In the genomic region with DNA sequence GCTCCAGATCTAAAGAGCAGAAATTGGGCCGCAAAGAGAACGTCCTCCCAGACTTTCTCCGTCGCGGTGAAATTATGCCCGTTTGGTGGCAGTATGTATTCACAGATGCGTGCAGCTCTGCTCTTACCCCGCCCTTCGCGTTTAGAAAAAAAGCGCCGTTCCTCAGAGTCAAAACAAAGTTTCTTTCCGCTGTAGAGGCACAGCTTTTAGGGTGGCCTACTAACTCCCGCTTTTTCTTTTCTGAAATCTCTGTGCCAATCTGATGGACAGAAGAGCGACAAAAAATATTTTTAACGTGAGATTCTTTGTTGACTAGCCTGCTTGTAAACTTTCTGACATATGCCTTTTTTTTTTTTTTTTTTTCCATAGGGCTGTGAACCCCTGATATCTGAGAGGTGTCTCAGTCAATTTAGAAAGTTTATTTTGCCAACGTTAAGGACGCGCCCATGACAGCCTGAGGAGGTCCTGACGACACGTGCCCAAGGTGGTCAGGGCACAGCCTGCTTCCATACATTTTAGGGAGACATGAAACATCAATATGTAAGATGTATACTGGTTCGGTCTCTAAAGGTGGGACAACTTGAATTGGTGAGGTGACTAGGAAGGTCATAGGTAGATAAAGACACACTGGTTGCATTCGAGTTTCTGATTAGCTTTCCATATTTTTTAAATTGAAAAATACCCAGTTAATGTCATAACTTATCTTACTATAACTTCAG, we compare ENCODE assay signal across 8 cellular contexts. TPM values are rescaled to one million over a fixed set of nuclear protein-coding genes. Genes with fewer than 3 reads are reported as not detected.
DNase-seq lines count a peak whose midpoint lies in the region; ATAC-seq, FAIRE-seq and TF ChIP-seq lines count a peak whose summit lies in the region.
"Not testable (repeated sequence)": the region's sequence is repeated elsewhere in the genome, so short reads cannot be mapped to it uniquely, and the experiment has no call there.

No MANE protein-coding gene starts in this region.

- POLR2A ChIA-PET in A549 (lab: Yijun Ruan, JAX), result not testable (repeated sequence)

- H3K27me3 ChIP-seq in psoas muscle (ENCODE audit: insufficient read depth in 3 of 3, low read length in 2 of 3), result not testable (repeated sequence)

- TF ChIP-seq POLR2A in A549 (IDR thresholded peaks at IDR 0.05; ENCODE audit: low read length), result not testable (repeated sequence)

- intact Hi-C loops in left cardiac atrium (cut with DNase I); psoas muscle (cut with DNase I): not testable (repeated sequence)

- CTCF ChIA-PET in A549 (lab: Yijun Ruan, JAX), result not testable (repeated sequence)

- peak; percentile 56 for FAIRE-seq in A549 (lab: Jason Lieb, UNC)

- ATAC-seq in A549 (peak; percentile 51 to 69), GM18870 (IDR thresholded peaks at IDR 0.05; ENCODE audit: unreplicated experiment) (peak; percentile 56), HG02938 (IDR thresholded peaks at IDR 0.05; ENCODE audit: unreplicated experiment) (peak; percentile 40), left cardiac atrium (peak; percentile 64 to 78), psoas muscle (peak; percentile 71 to 76 (median 74))

- peak overlapping the region; percentile 50 to 82; a peak in 4 of 6 replicates for H3K27ac ChIP-seq in A549
- H3K27ac ChIP-seq in psoas muscle, result peak overlapping the region; percentile 68

- H3K4me2 ChIP-seq in A549, result peak overlapping the region; percentile 72

- not testable (repeated sequence) for TF ChIP-seq CTCF in A549 (IDR thresholded peaks at IDR 0.05); psoas muscle (IDR thresholded peaks at IDR 0.05)

- not testable (repeated sequence) for H3K9me3 ChIP-seq in A549, psoas muscle

- H3K4me1 ChIP-seq in A549, result peaks cover 15% of the 10 kb centered on the region
- peaks cover 20% of the 10 kb centered on the region for H3K4me1 ChIP-seq in psoas muscle

- H3K4me3 ChIP-seq in A549 (peak overlapping the region; percentile 40), psoas muscle (peak overlapping the region; percentile 60)

- not testable (repeated sequence) for TF ChIP-seq RAD21 in A549 (conservative IDR thresholded peaks at IDR 0.05 in 1 of 2, IDR thresholded peaks at IDR 0.05 in 1 of 2)

- not testable (repeated sequence) for TF ChIP-seq EP300 in A549 (IDR thresholded peaks at IDR 0.05)

- H3K36me3 ChIP-seq in psoas muscle (ENCODE audit: insufficient read depth in 1 of 2, low read depth in 1 of 2), result not testable (repeated sequence)

- 15% methylated on average over 6 of the region's 23 CpGs for WGBS in A549 (ENCODE audit: missing lambda C conversion rate)
- 2 to 6% (median 5%) methylated on average over 7 of the region's 23 CpGs for WGBS in psoas muscle, 3 donors

- DNase-seq in A549 (ENCODE audit: low read depth in 1 of 2, low spot score in 1 of 2) (peak in 1 of 2 experiments; percentile 45), MV-4-11 (lab: John Stamatoyannopoulos, UW) (peak; percentile 8), T-helper 2 cell (peak in 4 of 5 experiments; percentile 1 to 85 (median 30)), astrocyte of the hippocampus (ENCODE audit: low read depth, low spot score) (peak; percentile 2), psoas muscle (peak; percentile 33 to 54)
- not testable (repeated sequence) for DNase-seq in left cardiac atrium

TF ChIP-seq in A549, 52 proteins besides CTCF, POLR2A, EP300 and RAD21:
- TF ChIP-seq, protein P1, sequence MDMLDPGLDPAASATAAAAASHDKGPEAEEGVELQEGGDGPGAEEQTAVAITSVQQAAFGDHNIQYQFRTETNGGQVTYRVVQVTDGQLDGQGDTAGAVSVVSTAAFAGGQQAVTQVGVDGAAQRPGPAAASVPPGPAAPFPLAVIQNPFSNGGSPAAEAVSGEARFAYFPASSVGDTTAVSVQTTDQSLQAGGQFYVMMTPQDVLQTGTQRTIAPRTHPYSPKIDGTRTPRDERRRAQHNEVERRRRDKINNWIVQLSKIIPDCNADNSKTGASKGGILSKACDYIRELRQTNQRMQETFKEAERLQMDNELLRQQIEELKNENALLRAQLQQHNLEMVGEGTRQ (IDR thresholded peaks at IDR 0.05), result peak; percentile 28; the same call in 1 of the 2 replicates

RNA-seq across cellular contexts. Expression of gene PBDC1, which starts 27.1 kb away (rescaled TPM):
- polyA plus RNA-seq in A549 (2011; rRNA removed), result 38.5 and 45.5 TPM in 2 replicates
- polyA plus RNA-seq in A549 (2012; cell fraction: cytosol; rRNA removed), result 26.8 and 28.5 TPM in 2 replicates
- 10.1 and 12.0 TPM in 2 replicates for polyA plus RNA-seq in A549 (2012; cell fraction: nucleus; rRNA removed)
- 50.7 to 57.0 TPM (median 51.6 TPM) in 3 replicates for polyA plus RNA-seq in A549 (2017; fragmentation: RNase III; extraction: RNeasy Plus Mini Kit Qiagen cat#74134 plus additional on column Dnase treatment)
- polyA minus RNA-seq in A549 (2011; rRNA and poly(A)+ RNA removed), result 30.0 and 36.3 TPM in 2 replicates
- total RNA-seq in left cardiac atrium, result 10 to 100 TPM; 14.5 to 17.3 TPM
- total RNA-seq in psoas muscle, result 10 to 100 TPM; 21.0 to 30.8 (median 26.4) TPM
- polyA plus RNA-seq in psoas muscle, result 10 to 100 TPM; 26.2 to 47.3 (median 32.1) TPM
